ENCODE assay signal across 1 cellular context in the genomic region with DNA sequence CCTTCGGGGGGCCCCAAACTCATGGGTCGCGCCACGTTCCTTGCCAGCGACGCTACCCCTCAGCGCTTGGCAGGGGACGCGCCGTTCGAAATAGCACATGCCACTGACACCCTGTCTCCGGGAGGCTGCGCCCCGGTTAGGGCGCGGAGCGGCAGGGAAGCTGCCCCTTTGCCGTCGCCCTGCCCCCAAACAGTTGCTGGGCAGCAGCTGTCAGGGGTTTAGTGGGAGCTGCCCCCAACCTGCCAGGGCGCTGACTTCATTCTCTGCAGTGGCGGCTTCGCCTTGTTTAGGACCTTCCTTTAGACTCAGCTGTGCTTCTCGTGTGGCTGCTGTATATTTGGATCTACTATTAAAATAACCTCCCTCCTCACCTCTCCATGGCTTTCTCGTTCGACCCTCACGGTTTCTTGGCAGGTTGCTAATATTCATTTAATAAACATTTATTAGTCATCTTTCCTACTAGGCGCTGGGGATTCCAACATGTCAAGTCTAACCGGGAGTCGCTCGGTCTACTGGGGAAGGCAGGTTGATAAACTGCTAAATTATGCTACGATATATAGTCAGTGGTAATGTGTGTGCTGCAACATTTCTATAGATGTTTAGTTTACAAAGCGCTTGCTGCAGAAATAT.
TF ChIP-seq lines count a peak whose summit lies in the region.

No MANE protein-coding gene starts in this region.

TF ChIP-seq in GM12878, 131 proteins besides CTCF, POLR2A, EP300 and RAD21:
- no peak for TF ChIP-seq ZNF384 (IDR thresholded peaks at IDR 0.05; ENCODE audit: borderline replicate concordance, low read depth, low read length)
- 0 out of 2 replicates have a peak, but pooled peaks have one; percentile 4 for TF ChIP-seq TCF12 (IDR thresholded peaks at IDR 0.05; ENCODE audit: low read depth, low read length)
- TF ChIP-seq NRF1 (conservative IDR thresholded peaks at IDR 0.05; ENCODE audit: low read depth, low read length): no peak
- TF ChIP-seq, protein P1, sequence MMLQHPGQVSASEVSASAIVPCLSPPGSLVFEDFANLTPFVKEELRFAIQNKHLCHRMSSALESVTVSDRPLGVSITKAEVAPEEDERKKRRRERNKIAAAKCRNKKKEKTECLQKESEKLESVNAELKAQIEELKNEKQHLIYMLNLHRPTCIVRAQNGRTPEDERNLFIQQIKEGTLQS (IDR thresholded peaks at IDR 0.05; ENCODE audit: borderline replicate concordance, extremely low read depth, low read depth, low read length): no peak
- TF ChIP-seq USF1 (IDR thresholded peaks at IDR 0.05; ENCODE audit: borderline replicate concordance, extremely low read length, insufficient read depth, low read depth, low read length): peak; percentile 13
- TF ChIP-seq DPF2 (IDR thresholded peaks at IDR 0.05): peak; percentile 72; the same call in 1 of the 2 replicates
- TF ChIP-seq CREB1 (IDR thresholded peaks at IDR 0.05; ENCODE audit: low read depth): no peak
- TF ChIP-seq NBN (IDR thresholded peaks at IDR 0.05): no peak; the same call in 1 of the 2 replicates
- no peak for TF ChIP-seq ASH2L (IDR thresholded peaks at IDR 0.05; ENCODE audit: borderline replicate concordance, low read depth)
- no peak for TF ChIP-seq SMARCA5 (IDR thresholded peaks at IDR 0.05)
- peak; percentile 20; the same call in 1 of the 2 replicates for TF ChIP-seq MXI1 (IDR thresholded peaks at IDR 0.05; ENCODE audit: low read depth, low read length)
- no peak for TF ChIP-seq LARP7 (IDR thresholded peaks at IDR 0.05)
- TF ChIP-seq MEF2B (IDR thresholded peaks at IDR 0.05; ENCODE audit: partially characterized antibody, poor library complexity, severe bottlenecking): peak; percentile 6
- TF ChIP-seq BCL11A (IDR thresholded peaks at IDR 0.05; ENCODE audit: low read depth, low read length): no peak
- no peak for TF ChIP-seq NFIC (IDR thresholded peaks at IDR 0.05; ENCODE audit: low read depth, low read length)
- TF ChIP-seq, protein P2, sequence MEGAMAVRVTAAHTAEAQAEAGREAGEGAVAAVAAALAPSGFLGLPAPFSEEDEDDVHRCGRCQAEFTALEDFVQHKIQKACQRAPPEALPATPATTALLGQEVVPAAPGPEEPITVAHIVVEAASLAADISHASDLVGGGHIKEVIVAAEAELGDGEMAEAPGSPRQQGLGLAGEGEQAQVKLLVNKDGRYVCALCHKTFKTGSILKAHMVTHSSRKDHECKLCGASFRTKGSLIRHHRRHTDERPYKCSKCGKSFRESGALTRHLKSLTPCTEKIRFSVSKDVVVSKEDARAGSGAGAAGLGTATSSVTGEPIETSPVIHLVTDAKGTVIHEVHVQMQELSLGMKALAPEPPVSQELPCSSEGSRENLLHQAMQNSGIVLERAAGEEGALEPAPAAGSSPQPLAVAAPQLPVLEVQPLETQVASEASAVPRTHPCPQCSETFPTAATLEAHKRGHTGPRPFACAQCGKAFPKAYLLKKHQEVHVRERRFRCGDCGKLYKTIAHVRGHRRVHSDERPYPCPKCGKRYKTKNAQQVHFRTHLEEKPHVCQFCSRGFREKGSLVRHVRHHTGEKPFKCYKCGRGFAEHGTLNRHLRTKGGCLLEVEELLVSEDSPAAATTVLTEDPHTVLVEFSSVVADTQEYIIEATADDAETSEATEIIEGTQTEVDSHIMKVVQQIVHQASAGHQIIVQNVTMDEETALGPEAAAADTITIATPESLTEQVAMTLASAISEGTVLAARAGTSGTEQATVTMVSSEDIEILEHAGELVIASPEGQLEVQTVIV (IDR thresholded peaks at IDR 0.05; ENCODE audit: borderline replicate concordance, partially characterized antibody): no peak
- TF ChIP-seq CHD4 (IDR thresholded peaks at IDR 0.05): no peak
- no peak; a peak in 1 of 4 replicates for TF ChIP-seq ETV6 (conservative IDR thresholded peaks at IDR 0.05 in 1 of 2, IDR thresholded peaks at IDR 0.05 in 1 of 2; ENCODE audit: borderline replicate concordance in 1 of 2, low read depth in 1 of 2)
- no peak for TF ChIP-seq CHD1 (IDR thresholded peaks at IDR 0.05; ENCODE audit: low read depth, low read length)
- TF ChIP-seq SMAD1 (IDR thresholded peaks at IDR 0.05; ENCODE audit: low read depth, partially characterized antibody): no peak
- TF ChIP-seq, protein P3, sequence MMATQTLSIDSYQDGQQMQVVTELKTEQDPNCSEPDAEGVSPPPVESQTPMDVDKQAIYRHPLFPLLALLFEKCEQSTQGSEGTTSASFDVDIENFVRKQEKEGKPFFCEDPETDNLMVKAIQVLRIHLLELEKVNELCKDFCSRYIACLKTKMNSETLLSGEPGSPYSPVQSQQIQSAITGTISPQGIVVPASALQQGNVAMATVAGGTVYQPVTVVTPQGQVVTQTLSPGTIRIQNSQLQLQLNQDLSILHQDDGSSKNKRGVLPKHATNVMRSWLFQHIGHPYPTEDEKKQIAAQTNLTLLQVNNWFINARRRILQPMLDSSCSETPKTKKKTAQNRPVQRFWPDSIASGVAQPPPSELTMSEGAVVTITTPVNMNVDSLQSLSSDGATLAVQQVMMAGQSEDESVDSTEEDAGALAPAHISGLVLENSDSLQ (IDR thresholded peaks at IDR 0.05): peak; percentile 28; the same call in 1 of the 2 replicates
- no peak for TF ChIP-seq STAT3 (IDR thresholded peaks at IDR 0.05; ENCODE audit: low read depth, low read length)
- no peak for TF ChIP-seq GABPA (IDR thresholded peaks at IDR 0.05; ENCODE audit: low read depth)
- no peak for TF ChIP-seq SUPT20H (IDR thresholded peaks at IDR 0.05; ENCODE audit: borderline replicate concordance, control insufficient read depth, low read depth, low read length)
- no peak for TF ChIP-seq IKZF2 (IDR thresholded peaks at IDR 0.05)
- no peak for TF ChIP-seq CREM (IDR thresholded peaks at IDR 0.05; ENCODE audit: low read depth)
- TF ChIP-seq CEBPB (IDR thresholded peaks at IDR 0.05; ENCODE audit: borderline replicate concordance in 1 of 2, low read depth in 2 of 2, low read length in 2 of 2): no peak
- no peak for TF ChIP-seq EZH2 (IDR thresholded peaks at IDR 0.05; ENCODE audit: borderline replicate concordance, control insufficient read depth, low read depth, low read length)
- TF ChIP-seq, protein P4, sequence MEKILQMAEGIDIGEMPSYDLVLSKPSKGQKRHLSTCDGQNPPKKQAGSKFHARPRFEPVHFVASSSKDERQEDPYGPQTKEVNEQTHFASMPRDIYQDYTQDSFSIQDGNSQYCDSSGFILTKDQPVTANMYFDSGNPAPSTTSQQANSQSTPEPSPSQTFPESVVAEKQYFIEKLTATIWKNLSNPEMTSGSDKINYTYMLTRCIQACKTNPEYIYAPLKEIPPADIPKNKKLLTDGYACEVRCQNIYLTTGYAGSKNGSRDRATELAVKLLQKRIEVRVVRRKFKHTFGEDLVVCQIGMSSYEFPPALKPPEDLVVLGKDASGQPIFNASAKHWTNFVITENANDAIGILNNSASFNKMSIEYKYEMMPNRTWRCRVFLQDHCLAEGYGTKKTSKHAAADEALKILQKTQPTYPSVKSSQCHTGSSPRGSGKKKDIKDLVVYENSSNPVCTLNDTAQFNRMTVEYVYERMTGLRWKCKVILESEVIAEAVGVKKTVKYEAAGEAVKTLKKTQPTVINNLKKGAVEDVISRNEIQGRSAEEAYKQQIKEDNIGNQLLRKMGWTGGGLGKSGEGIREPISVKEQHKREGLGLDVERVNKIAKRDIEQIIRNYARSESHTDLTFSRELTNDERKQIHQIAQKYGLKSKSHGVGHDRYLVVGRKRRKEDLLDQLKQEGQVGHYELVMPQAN (conservative IDR thresholded peaks at IDR 0.05): 0 out of 2 replicates have a peak, but pooled peaks have one; percentile 5
- no peak for TF ChIP-seq RELA (IDR thresholded peaks at IDR 0.05; ENCODE audit: borderline replicate concordance, partially characterized antibody)
- TF ChIP-seq E2F8 (IDR thresholded peaks at IDR 0.05; ENCODE audit: low read depth, partially characterized antibody): no peak
- TF ChIP-seq SIN3A (IDR thresholded peaks at IDR 0.05; ENCODE audit: low read depth, low read length): 0 out of 2 replicates have a peak, but pooled peaks have one; percentile 11
- no peak for TF ChIP-seq WRNIP1 (IDR thresholded peaks at IDR 0.05; ENCODE audit: borderline replicate concordance, low read depth, low read length)
- no peak for TF ChIP-seq IRF4 (IDR thresholded peaks at IDR 0.05; ENCODE audit: low read depth, low read length)
- no peak for TF ChIP-seq CHD2 (IDR thresholded peaks at IDR 0.05; ENCODE audit: borderline replicate concordance, low read depth, low read length)
- TF ChIP-seq ZNF687 (IDR thresholded peaks at IDR 0.05): peak; percentile 6; the same call in 1 of the 2 replicates
- no peak for TF ChIP-seq HSF1 (IDR thresholded peaks at IDR 0.05; ENCODE audit: low read depth, low read length)
- peak; percentile 44; the same call in 1 of the 2 replicates for TF ChIP-seq MAX (IDR thresholded peaks at IDR 0.05; ENCODE audit: low read depth, low read length)
TF ChIP-seq in GM12878: peak in this region for 10.
